ENCODE assay signal across 8 cellular contexts in the genomic region with DNA sequence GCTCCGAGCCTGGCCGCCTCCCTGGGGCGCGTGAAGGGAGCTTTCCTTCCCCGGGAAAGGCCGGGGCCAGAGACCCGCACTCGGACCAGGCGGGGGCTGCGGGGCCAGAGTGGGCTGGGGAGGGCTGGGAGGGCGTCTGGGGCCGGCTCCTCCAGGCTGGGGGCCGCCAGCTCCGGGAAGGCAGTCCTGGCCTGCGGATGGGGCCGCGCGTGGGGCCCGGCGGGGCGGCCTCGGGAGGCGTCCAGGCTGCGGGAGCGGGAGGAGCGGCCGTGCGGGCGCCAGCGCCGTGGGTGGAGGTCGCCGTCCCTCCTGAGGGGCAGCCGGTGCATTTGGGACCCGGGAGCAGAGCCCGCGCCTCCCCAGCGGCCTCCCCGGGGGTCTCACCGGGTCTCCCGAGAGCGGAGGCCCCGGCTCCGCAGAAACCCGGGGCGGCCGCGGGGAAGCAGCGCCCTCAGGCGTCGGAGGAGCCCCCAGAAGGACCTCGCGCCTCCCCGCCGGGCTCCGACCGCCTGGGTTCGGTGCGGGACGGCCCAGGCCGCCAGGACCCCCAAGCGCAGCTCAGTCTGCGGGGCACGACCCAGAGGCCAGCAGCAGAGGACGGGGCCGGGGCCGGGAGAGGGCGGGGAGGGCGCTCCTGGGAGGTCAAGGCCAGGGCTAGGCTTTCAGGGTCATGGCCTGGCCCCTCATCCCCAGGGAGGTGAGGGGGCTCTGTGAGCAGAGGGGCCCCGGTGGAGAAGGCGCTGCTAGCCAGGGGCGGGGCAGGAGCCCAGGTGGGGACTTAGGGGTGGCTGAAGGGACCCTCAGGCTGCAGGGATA. TPM values are rescaled to one million over a fixed set of nuclear protein-coding genes. Genes with fewer than 3 reads are reported as not detected.
A peak's percentile ranks its signal among the peaks of the same experiment; 100 is the strongest.
DNase-seq lines count a peak whose midpoint lies in the region; ATAC-seq and TF ChIP-seq lines count a peak whose summit lies in the region.

No MANE protein-coding gene starts in this region.

- WGBS in right lobe of liver (ENCODE audit: insufficient coverage, low coverage, low lambda C conversion rate, missing lambda C conversion rate), result 1% methylated on average over 9 of the region's 72 CpGs

- peak overlapping the region; percentile 34 to 70 (median 49) for H3K4me3 ChIP-seq in breast epithelium
- peak overlapping the region; percentile 40 to 59 (median 50) for H3K4me3 ChIP-seq in right lobe of liver

- H3K9me3 ChIP-seq in breast epithelium (no peaks in the 10 kb centered on the region), right lobe of liver (no peaks in the 10 kb centered on the region)

- intact Hi-C loops in breast epithelium (cut with DNase I; ENCODE audit: low total_unique reads), result loop anchor here (10.0 kb wide), 1 partner anchor 48 kb away; no protein-coding TSS in a partner anchor
- intact Hi-C loops in right lobe of liver (cut with DNase I), result loop anchor here in 1 of 2 donors (5.0 to 10.0 kb wide), 2 partner anchors 40 to 118 kb away; a partner anchor contains a TSS

- H3K4me1 ChIP-seq in breast epithelium (peaks cover 16 to 19% of the 10 kb centered on the region in 2 donors), right lobe of liver (peaks cover 0 to 16% (median 9%) of the 10 kb centered on the region in 4 donors)

- TF ChIP-seq CTCF in breast epithelium (IDR thresholded peaks at IDR 0.05) (no peak), right lobe of liver (IDR thresholded peaks at IDR 0.05) (peak; percentile 56 to 71 (median 62)), omental fat pad (IDR thresholded peaks at IDR 0.05) (no peak)

- DNase-seq in NCI-H345 (lab: John Stamatoyannopoulos, UW) (peak; percentile 15), NCI-H345 treated with DMSO at 0.1 percent for 48 hours (lab: John Stamatoyannopoulos, UW; ENCODE audit: unreplicated experiment) (no peak), T-helper 9 cell (peak; percentile 65), breast epithelium (ENCODE audit: low spot score in 2 of 2) (no peak), right lobe of liver (peak in 2 of 3 donors; percentile 78), omental fat pad (ENCODE audit: low spot score) (no peak)
- peak; percentile 14 to 76 (median 62) for DNase-seq in stimulated activated naive CD4-positive, alpha-beta T cell (lab: John Stamatoyannopoulos, UW)

- H3K27ac ChIP-seq in breast epithelium, result peak overlapping the region; percentile 12 to 48
- H3K27ac ChIP-seq in right lobe of liver, result peak overlapping the region in 1 of 3 donors; percentile 43

- TF ChIP-seq POLR2A in breast epithelium (IDR thresholded peaks at IDR 0.05), result no peak
- no peak for TF ChIP-seq POLR2A in right lobe of liver (IDR thresholded peaks at IDR 0.05)

- H3K27me3 ChIP-seq in breast epithelium (peaks cover 6 to 8% of the 10 kb centered on the region in 2 donors), right lobe of liver (no peaks in the 10 kb centered on the region)

- ATAC-seq in right lobe of liver (peak; percentile 63 to 78 (median 65)), omental fat pad (ENCODE audit: low FRiP score) (no peak), HG02798 (IDR thresholded peaks at IDR 0.05; ENCODE audit: poor library complexity, unreplicated experiment) (no peak)

- H3K36me3 ChIP-seq in breast epithelium, result no peaks in the 10 kb centered on the region
- no peaks in the 10 kb centered on the region for H3K36me3 ChIP-seq in right lobe of liver

RNA-seq across cellular contexts. Expression of a gene that starts 7.3 kb away (rescaled TPM):
- 10 to 100 TPM; 15.8 to 17.7 (median 17.0) TPM for total RNA-seq in breast epithelium
- total RNA-seq in right lobe of liver, result 10 to 100 TPM; 15.0 to 27.9 (median 17.1) TPM
- total RNA-seq in omental fat pad, result 10 to 100 TPM; 11.9 to 26.2 (median 16.1) TPM

RNA-seq across cellular contexts. Expression of a gene that starts 11.9 kb away (rescaled TPM):
- total RNA-seq in breast epithelium, result 100 to 1,000 TPM in 1 of 3 donors, 10 to 100 TPM in 2; 19.7 to 242 (median 92.8) TPM
- 10 to 100 TPM; 12.9 to 61.8 (median 36.6) TPM for total RNA-seq in right lobe of liver
- 100 to 1,000 TPM in 3 of 4 donors, 10 to 100 TPM in 1; 98.5 to 581 (median 217) TPM for total RNA-seq in omental fat pad

RNA-seq across cellular contexts. Expression of a gene that starts 59.1 kb away (rescaled TPM):
- total RNA-seq in breast epithelium, result 100 to 1,000 TPM; 187 to 351 (median 272) TPM
- total RNA-seq in right lobe of liver, result 100 to 1,000 TPM in 3 of 6 experiments, 10 to 100 TPM in 3; 54.3 to 195 (median 140) TPM
- 100 to 1,000 TPM; 200 to 241 (median 214) TPM for total RNA-seq in omental fat pad

Comparison
In these comparisons a context has a peak if more than half of its experiments do, and no peak if none do; other contexts are left out.
1. DNase-seq: peak in NCI-H345 (single experiment), T-helper 9 cell (single experiment), right lobe of liver (2 of 3) and stimulated activated naive CD4-positive, alpha-beta T cell (6 of 6); none in NCI-H345 treated with DMSO at 0.1 percent for 48 hours (single experiment), breast epithelium (0 of 2) and omental fat pad (single experiment).
2. CTCF ChIP-seq: peak in right lobe of liver (4 of 4); none in breast epithelium (0 of 3) and omental fat pad (0 of 3).
3. ATAC-seq: peak in right lobe of liver (4 of 4); none in omental fat pad (single experiment) and HG02798 (single experiment).